ENCODE assay signal across 8 cellular contexts in the genomic region with DNA sequence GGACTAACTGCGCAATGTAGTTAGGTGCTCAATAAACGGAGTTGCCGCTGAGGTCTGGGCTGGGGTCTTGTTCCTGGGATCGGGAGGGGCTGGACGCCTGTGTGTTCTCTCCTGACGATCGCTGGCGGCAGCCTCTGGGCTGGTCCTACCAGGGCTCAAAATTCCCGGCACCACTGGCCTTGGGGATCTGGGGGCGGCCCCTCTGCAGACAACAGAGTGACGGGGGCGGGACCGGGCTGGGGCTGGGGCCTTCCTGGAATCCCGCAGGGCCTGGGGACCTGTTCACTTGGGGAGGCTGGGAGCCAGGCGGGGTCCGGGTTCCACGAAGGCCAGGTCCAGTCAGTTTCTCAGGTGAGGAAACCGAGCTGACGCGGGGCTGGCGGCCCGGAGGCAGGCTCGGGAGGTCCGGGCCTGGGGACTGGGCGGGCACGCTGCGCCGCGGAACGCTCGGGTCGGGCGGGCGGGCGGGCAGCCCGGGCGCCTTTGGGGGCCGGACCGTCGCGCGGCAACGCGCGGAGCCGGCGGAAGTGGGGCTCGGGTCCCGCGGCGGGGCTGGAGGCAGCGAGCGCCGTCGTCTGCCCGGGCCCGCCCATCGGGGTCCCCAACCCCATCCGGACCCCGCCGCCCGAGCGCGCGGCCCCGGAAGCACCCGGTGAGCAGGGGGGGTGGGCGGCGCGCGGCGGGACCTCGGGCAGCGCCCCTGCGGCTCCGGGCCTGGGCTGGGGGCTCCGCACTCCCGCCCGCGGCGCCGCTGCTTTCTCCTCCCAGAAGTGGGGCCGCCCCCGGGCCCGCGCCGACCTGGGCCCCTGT. TPM values are rescaled to one million over a fixed set of nuclear protein-coding genes. Genes with fewer than 3 reads are reported as not detected.
DNase-seq lines count a peak whose midpoint lies in the region; ATAC-seq and TF ChIP-seq lines count a peak whose summit lies in the region.

A gene (plus strand): TSS at position 524 of the 810 bp plus-strand sequence. CDS start 4,107 bp downstream, outside the sequence.

- no peaks in the 10 kb centered on the region for H3K27me3 ChIP-seq in AG04450 (ENCODE audit: control insufficient read depth, insufficient read depth, low read length)

- peak within 1 kb of the TSS; percentile 61 for H3K27ac ChIP-seq in AG04450 (ENCODE audit: low read depth, low read length)

- CTCF ChIA-PET in AG04450 (lab: Charles Lee): interaction anchor here (0.6 kb wide), 1 partner anchor 163 kb away, joined by 3 read pairs; no protein-coding TSS in a partner anchor

- ATAC-seq in GM18868 (IDR thresholded peaks at IDR 0.05; ENCODE audit: unreplicated experiment) (peak; percentile 55), GM18870 (IDR thresholded peaks at IDR 0.05; ENCODE audit: unreplicated experiment) (no peak)
- peak; percentile 73 to 85 for ATAC-seq in activated CD4-positive, CD25-positive, alpha-beta regulatory T cell treated with anti-CD3 and anti-CD28 coated beads, Interleukin-2, amount 50 U/mL, for 24 hours

- H3K9me3 ChIP-seq in AG04450 (ENCODE audit: control insufficient read depth, insufficient read depth, low read length): no peaks in the 10 kb centered on the region

- TF ChIP-seq CTCF in AG04450 (IDR thresholded peaks at IDR 0.05; ENCODE audit: low read depth, low read length): no peak

- POLR2A ChIA-PET in AG04450 (lab: Yijun Ruan, JAX): no interaction called here

- DNase-seq in AG04450 (ENCODE audit: low read depth, low spot score) (no peak), KG1 (lab: John Stamatoyannopoulos, UW) (peak; percentile 28), iris pigment epithelial cell (ENCODE audit: low read depth) (peak; percentile 49)
- peak; percentile 63 for DNase-seq in central memory CD4-positive, alpha-beta T cell
- peak; percentile 49 to 61 for DNase-seq in stimulated activated CD4-positive, alpha-beta T cell treated with anti-CD3 and anti-CD28 coated beads, Interleukin-12 subunit alpha, Interleukin-12 subunit beta, amount 100 ng/mL, for 24 hours (ENCODE audit: low read depth in 2 of 2)

- peak within 1 kb of the TSS; percentile 76 for H3K4me3 ChIP-seq in AG04450 (ENCODE audit: low read depth, low read length)

RNA-seq across cellular contexts. Expression of the gene that starts here (rescaled TPM):
- polyA plus RNA-seq in AG04450 (2011; rRNA removed): 12.1 and 17.6 TPM in 2 replicates
- polyA minus RNA-seq in AG04450 (2011; rRNA and poly(A)+ RNA removed): 26.2 and 28.4 TPM in 2 replicates
